37 cellular contexts compared by ENCODE assay signal in the genomic region with DNA sequence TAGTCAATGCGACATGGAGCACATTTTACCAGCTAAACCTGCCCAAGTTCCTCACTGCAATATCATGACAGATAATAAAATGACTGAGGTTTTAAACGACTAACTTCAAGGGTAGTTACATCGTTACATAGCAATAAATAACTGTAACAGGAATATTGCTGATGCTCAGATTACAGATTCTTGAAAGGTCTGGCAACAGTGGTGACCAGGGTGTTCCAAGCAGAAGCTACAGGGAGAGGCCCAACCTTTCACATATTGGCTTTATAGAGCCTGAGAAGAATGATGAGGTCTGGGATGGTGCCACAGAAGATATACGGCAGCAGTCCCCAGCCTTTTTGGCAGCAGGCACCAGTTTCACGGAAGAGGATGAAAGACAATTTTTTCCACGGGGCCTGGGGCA.
"Had no signal": no experiment of that assay in that cellular context is flagged by ENCODE, and none has a peak within 500 bp of the region (broad histone marks: within the 10 kb centered on the region; RNA-seq: fewer than 3 reads in every experiment).

No MANE protein-coding gene starts in this region.

- H3K4me1 ChIP-seq: body of pancreas, Peyer's patch, SJSA1 had no signal

- FAIRE-seq: astrocyte, bronchial epithelial cell had no signal

- H3K9me3 Mint-ChIP-seq: activated CD4-positive, alpha-beta T cell treated with anti-CD3 and anti-CD28 coated beads, Interleukin-2, amount 10 ng/mL, durations not matched to agents 24 days and 14 days; activated CD8-positive, alpha-beta T cell treated with anti-CD3 and anti-CD28 coated beads for 36 hours; activated naive CD4-positive, alpha-beta T cell treated with anti-CD3 and anti-CD28 coated beads, Interleukin-2, amount 50 U/mL, for 24 hours; activated naive CD8-positive, alpha-beta T cell treated with anti-CD3 and anti-CD28 coated beads, Interleukin-2, amount 10 ng/mL, durations not matched to agents 7 days and 5 days had no signal

- ATAC-seq: activated CD8-positive, alpha-beta T cell treated with anti-CD3 and anti-CD28 coated beads for 36 hours; body of pancreas; PC-3 had no signal

- H3K27me3 Mint-ChIP-seq: activated CD4-positive, alpha-beta T cell treated with anti-CD3 and anti-CD28 coated beads, Interleukin-2, amount 10 ng/mL, durations not matched to agents 24 days and 14 days; activated CD8-positive, alpha-beta T cell treated with anti-CD3 and anti-CD28 coated beads for 36 hours; activated naive CD4-positive, alpha-beta T cell treated with anti-CD3 and anti-CD28 coated beads, Interleukin-2, amount 50 U/mL, for 24 hours; activated naive CD8-positive, alpha-beta T cell treated with anti-CD3 and anti-CD28 coated beads, Interleukin-2, amount 10 ng/mL, durations not matched to agents 7 days and 5 days had no signal

- H3K9ac ChIP-seq: SK-N-SH had no signal

- H3K27ac Mint-ChIP-seq: activated CD4-positive, alpha-beta T cell treated with anti-CD3 and anti-CD28 coated beads, Interleukin-2, amount 10 ng/mL, durations not matched to agents 24 days and 14 days; activated CD8-positive, alpha-beta T cell treated with anti-CD3 and anti-CD28 coated beads for 36 hours; activated naive CD4-positive, alpha-beta T cell treated with anti-CD3 and anti-CD28 coated beads, Interleukin-2, amount 50 U/mL, for 24 hours; activated naive CD8-positive, alpha-beta T cell treated with anti-CD3 and anti-CD28 coated beads, Interleukin-2, amount 10 ng/mL, durations not matched to agents 7 days and 5 days had no signal

- H3K4me1 Mint-ChIP-seq: activated CD4-positive, alpha-beta T cell treated with anti-CD3 and anti-CD28 coated beads, Interleukin-2, amount 10 ng/mL, durations not matched to agents 24 days and 14 days; activated naive CD4-positive, alpha-beta T cell treated with anti-CD3 and anti-CD28 coated beads, Interleukin-2, amount 50 U/mL, for 24 hours had no signal

- H3K4me3 Mint-ChIP-seq: activated CD4-positive, alpha-beta T cell treated with anti-CD3 and anti-CD28 coated beads, Interleukin-2, amount 10 ng/mL, durations not matched to agents 24 days and 14 days; activated CD8-positive, alpha-beta T cell treated with anti-CD3 and anti-CD28 coated beads for 36 hours; activated naive CD4-positive, alpha-beta T cell treated with anti-CD3 and anti-CD28 coated beads, Interleukin-2, amount 50 U/mL, for 24 hours; activated naive CD8-positive, alpha-beta T cell treated with anti-CD3 and anti-CD28 coated beads, Interleukin-2, amount 10 ng/mL, durations not matched to agents 7 days and 5 days had no signal

- DNase-seq: activated CD4-positive, alpha-beta T cell treated with anti-CD3 and anti-CD28 coated beads for 1 hour; activated CD4-positive, alpha-beta T cell treated with anti-CD3 and anti-CD28 coated beads, Interleukin-2, amount 10 ng/mL, durations not matched to agents 24 days and 14 days; activated CD4-positive, alpha-beta T cell treated with anti-CD3 and anti-CD28 coated beads, Interleukin-2, amount 50 U/mL, for 4 hours; activated CD4-positive, CD25-positive, alpha-beta regulatory T cell; activated CD8-positive, alpha-beta T cell treated with anti-CD3 and anti-CD28 coated beads for 36 hours; activated effector memory CD4-positive, alpha-beta T cell treated with Interleukin-2 at 50 U/mL for 16 hours; activated naive CD8-positive, alpha-beta T cell treated with anti-CD3 and anti-CD28 coated beads, Interleukin-2, amount 10 ng/mL, durations not matched to agents 7 days and 5 days; activated T-cell treated with anti-CD3 and anti-CD28 coated beads, Interleukin-2, amount 50 U/mL, for 1 hour; amygdala; body of pancreas; caudate nucleus; cerebellar nuclear complex; Kasumi-1; KG1; MG63; NCI-H1048; NCI-H1105 treated with DMSO at 0.1 percent for 48 hours; NCI-H1436; NCI-H1694; NCI-H1930; NCI-H2081 treated with DMSO at 0.1 percent for 48 hours; NCI-H345; NCI-H510A; NCI-H526; NCI-H748 treated with DMSO at 0.1 percent for 48 hours; NK-92 treated with Interleukin-12 subunit alpha and Interleukin-12 subunit beta, amount 100 ng/mL, for 24 hours; PC-3; Peyer's patch; RPMI8226; SHP77 treated with DMSO at 0.1 percent for 48 hours; SK-N-SH; T1000; WERI-Rb-1 had no signal

- H3K9me3 ChIP-seq: body of pancreas, MG63, Peyer's patch, SJSA1, SK-N-SH had no signal

- H3K4me3 ChIP-seq: body of pancreas, MG63, Peyer's patch, SJSA1 had no signal

- H3K27ac ChIP-seq: body of pancreas, Peyer's patch, SJSA1, WERI-Rb-1 had no signal

- H3K27me3 ChIP-seq: body of pancreas, MG63, Peyer's patch, SJSA1 had no signal
